In the genomic region with DNA sequence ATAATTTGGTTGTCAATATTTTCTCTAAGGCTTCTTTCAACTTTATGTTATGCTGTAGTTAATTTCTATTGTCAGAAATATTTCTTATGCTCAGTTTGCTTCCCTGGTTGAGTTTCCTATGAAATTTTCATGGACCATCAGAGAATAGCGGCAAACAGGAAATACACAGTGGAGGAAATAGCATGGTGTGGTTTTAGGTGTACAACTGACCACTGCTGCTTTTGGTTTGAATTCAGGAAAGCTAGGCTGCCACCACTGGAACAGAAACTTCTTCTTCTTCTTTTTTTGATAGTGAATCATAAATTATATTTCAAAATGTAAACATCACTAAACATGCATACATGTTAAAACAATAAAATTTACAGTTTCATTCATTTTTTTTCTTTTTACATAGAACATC, we compare ENCODE assay signal across 20 cellular contexts.
A peak's percentile ranks its signal among the peaks of the same experiment; 100 is the strongest.
DNase-seq lines count a peak whose midpoint lies in the region; ATAC-seq, FAIRE-seq and TF ChIP-seq lines count a peak whose summit lies in the region.
"Had no signal": no experiment of that assay in that cellular context is flagged by ENCODE, and none has a peak within 500 bp of the region (broad histone marks: within the 10 kb centered on the region; RNA-seq: fewer than 3 reads in every experiment).

No MANE protein-coding gene starts in this region.

- H3K27ac ChIP-seq in K562 (ENCODE audit: extremely low read depth, low read depth, low read length) (no peak overlapping the region), osteoblast (ENCODE audit: low read depth, low read length) (no peak overlapping the region), gastrocnemius medialis (no peak overlapping the region)
- H3K27ac ChIP-seq: PC-9, right atrium auricular region had no signal

- H3K27ac Mint-ChIP-seq in activated CD8-positive, alpha-beta memory T cell treated with anti-CD3 and anti-CD28 coated beads, Interleukin-2, amount 10 ng/mL, durations not matched to agents 7 days and 5 days: peak overlapping the region; percentile 23
- H3K27ac Mint-ChIP-seq: activated CD4-positive, alpha-beta T cell treated with anti-CD3 and anti-CD28 coated beads for 36 hours; activated naive CD4-positive, alpha-beta T cell treated with anti-CD3 and anti-CD28 coated beads, Interleukin-2, amount 50 U/mL, for 72 hours had no signal

- intact Hi-C loops in K562 (cut with micrococcal nuclease): no loop called here
- intact Hi-C loops in gastrocnemius medialis (cut with DNase I; ENCODE audit: low total_unique reads): loop anchor here (5.0 to 10.0 kb wide), 2 partner anchors 57 to 405 kb away; no protein-coding TSS in a partner anchor

- H3K36me3 Mint-ChIP-seq in activated CD8-positive, alpha-beta memory T cell treated with anti-CD3 and anti-CD28 coated beads, Interleukin-2, amount 10 ng/mL, durations not matched to agents 7 days and 5 days: peaks cover 6% of the 10 kb centered on the region

- H3K27me3 ChIP-seq in K562 (ENCODE audit: control insufficient read depth in 2 of 2, insufficient read depth in 2 of 2, low read length in 2 of 2) (no peaks in the 10 kb centered on the region), osteoblast (ENCODE audit: insufficient read depth, low read length) (no peaks in the 10 kb centered on the region), gastrocnemius medialis (no peaks in the 10 kb centered on the region)
- H3K27me3 ChIP-seq: right atrium auricular region had no signal

- H3K9me1 ChIP-seq in K562 (ENCODE audit: control insufficient read depth, insufficient read depth, low read length): no peaks in the 10 kb centered on the region

- FAIRE-seq in K562 (lab: Jason Lieb, UNC): no peak
- FAIRE-seq: GM18507 had no signal

- no peak overlapping the region for H3K9ac ChIP-seq in K562 (ENCODE audit: insufficient read depth in 1 of 2, low read depth in 2 of 2, low read length in 2 of 2)

- H3K4me3 ChIP-seq in K562: no peak overlapping the region
- H3K4me3 ChIP-seq in osteoblast (ENCODE audit: insufficient read depth, low read length): no peak overlapping the region
- no peak overlapping the region for H3K4me3 ChIP-seq in gastrocnemius medialis
- H3K4me3 ChIP-seq: HAP-1, PC-9, right atrium auricular region had no signal

- TF ChIP-seq CTCF in K562 (IDR thresholded peaks at IDR 0.05 in 2 of 3, conservative IDR thresholded peaks at IDR 0.05 in 1 of 3; ENCODE audit: insufficient read depth in 2 of 3, low read depth in 1 of 3, low read length in 3 of 3): no peak
- TF ChIP-seq CTCF in osteoblast (IDR thresholded peaks at IDR 0.05; ENCODE audit: extremely low read depth, low read depth, low read length): no peak
- no peak for TF ChIP-seq CTCF in gastrocnemius medialis (IDR thresholded peaks at IDR 0.05 in 4 of 5, conservative IDR thresholded peaks at IDR 0.05 in 1 of 5)

- H3K36me3 ChIP-seq in K562 (ENCODE audit: control insufficient read depth, insufficient read depth, low read length) (no peaks in the 10 kb centered on the region), osteoblast (ENCODE audit: insufficient read depth, low read length) (no peaks in the 10 kb centered on the region), gastrocnemius medialis (no peaks in the 10 kb centered on the region)
- H3K36me3 ChIP-seq: HAP-1, right atrium auricular region had no signal

- H3K27me3 Mint-ChIP-seq in activated CD8-positive, alpha-beta memory T cell treated with anti-CD3 and anti-CD28 coated beads, Interleukin-2, amount 10 ng/mL, durations not matched to agents 7 days and 5 days: no peaks in the 10 kb centered on the region
- H3K27me3 Mint-ChIP-seq: activated CD4-positive, alpha-beta T cell treated with anti-CD3 and anti-CD28 coated beads for 36 hours had no signal

- H3K4me2 ChIP-seq in K562 (ENCODE audit: insufficient read depth, low read length): no peak overlapping the region
- no peak overlapping the region for H3K4me2 ChIP-seq in osteoblast (ENCODE audit: insufficient read depth, low read length)
- H3K4me2 ChIP-seq: PC-9 had no signal

- in situ Hi-C loops in K562 (cut with MboI): no loop called here
- in situ Hi-C loops in gastrocnemius medialis (cut with MboI; ENCODE audit: low sequenced_read_pairs in 4 of 4): no loop called here

- peak; percentile 33 for ATAC-seq in activated CD8-positive, alpha-beta memory T cell treated with anti-CD3 and anti-CD28 coated beads, Interleukin-2, amount 10 ng/mL, durations not matched to agents 7 days and 5 days
- ATAC-seq in K562: no peak
- no peak for ATAC-seq in gastrocnemius medialis
- ATAC-seq: activated CD4-positive, alpha-beta T cell treated with anti-CD3 and anti-CD28 coated beads for 36 hours; activated naive CD4-positive, alpha-beta T cell treated with anti-CD3 and anti-CD28 coated beads, Interleukin-2, amount 50 U/mL, for 72 hours had no signal

- H3K4me3 Mint-ChIP-seq in activated CD8-positive, alpha-beta memory T cell treated with anti-CD3 and anti-CD28 coated beads, Interleukin-2, amount 10 ng/mL, durations not matched to agents 7 days and 5 days: no peak overlapping the region
- H3K4me3 Mint-ChIP-seq: activated CD4-positive, alpha-beta T cell treated with anti-CD3 and anti-CD28 coated beads for 36 hours had no signal

- H4K20me1 ChIP-seq in K562 (replicated peaks; ENCODE audit: control insufficient read depth, insufficient read depth, low read length): no peaks in the 10 kb centered on the region
- H4K20me1 ChIP-seq in osteoblast (ENCODE audit: insufficient read depth, low read length): no peaks in the 10 kb centered on the region

- H3K4me1 ChIP-seq in K562 (replicated peaks in 1 of 2; ENCODE audit: control insufficient read depth in 2 of 2, insufficient read depth in 2 of 2, low read length in 2 of 2) (no peaks in the 10 kb centered on the region), osteoblast (ENCODE audit: insufficient read depth, low read length) (peaks cover 61% of the 10 kb centered on the region), gastrocnemius medialis (peaks cover 12 to 29% of the 10 kb centered on the region in 2 donors)
- H3K4me1 ChIP-seq: HAP-1 had no signal

- CTCF ChIA-PET in activated CD8-positive, alpha-beta memory T cell treated with anti-CD3 and anti-CD28 coated beads, Interleukin-2, amount 10 ng/mL, durations not matched to agents 7 days and 5 days (lab: Charles Lee): interaction anchor here (1.4 to 1.9 kb wide), 3 partner anchors 30 to 403 kb away, joined by 3 to 5 read pairs (median 4); no protein-coding TSS in a partner anchor
- CTCF ChIA-PET in K562 (lab: Yijun Ruan, JAX; ENCODE audit: low intra/inter-chr PET ratio): no interaction called here

- TF ChIP-seq EP300 in K562 (IDR thresholded peaks at IDR 0.05; ENCODE audit: low read length): no peak

- TF ChIP-seq POLR2A in K562 (conservative IDR thresholded peaks at IDR 0.05) (no peak), gastrocnemius medialis (IDR thresholded peaks at IDR 0.05) (no peak)

- no TSS peak for BruUV-seq in K562 (replicated peaks; lab: Mats Ljungman, UMichigan)

- peaks cover 2% of the 10 kb centered on the region for H3K9me3 Mint-ChIP-seq in activated CD8-positive, alpha-beta memory T cell treated with anti-CD3 and anti-CD28 coated beads, Interleukin-2, amount 10 ng/mL, durations not matched to agents 7 days and 5 days (ENCODE audit: low read depth)
- H3K9me3 Mint-ChIP-seq: activated naive CD4-positive, alpha-beta T cell treated with anti-CD3 and anti-CD28 coated beads, Interleukin-2, amount 50 U/mL, for 72 hours had no signal

- no peak for TF ChIP-seq RAD21 in K562 (CRISPR knock-in tag; conservative IDR thresholded peaks at IDR 0.05 in 1 of 2, IDR thresholded peaks at IDR 0.05 in 1 of 2)

- DNase-seq in activated CD8-positive, alpha-beta memory T cell treated with anti-CD3 and anti-CD28 coated beads, Interleukin-2, amount 10 ng/mL, durations not matched to agents 7 days and 5 days: no peak
- no peak for DNase-seq in activated CD8-positive, alpha-beta memory T cell treated with anti-CD3 and anti-CD28 coated beads for 24 hours
- peak; percentile 37 for DNase-seq in OCI-M1 (lab: John Stamatoyannopoulos, UW)
- no peak for DNase-seq in K562 (ENCODE audit: extremely low read depth in 1 of 4, low spot score in 3 of 4)
- DNase-seq in osteoblast (ENCODE audit: insufficient read length, low spot score, missing footprints): peak; percentile 19
- no peak for DNase-seq in nucleus accumbens (lab: John Stamatoyannopoulos, UW)
- DNase-seq in gastrocnemius medialis: no peak
- no peak for DNase-seq in NCI-H748 treated with DMSO at 0.1 percent for 48 hours (lab: John Stamatoyannopoulos, UW)
- DNase-seq: activated CD4-positive, alpha-beta T cell treated with anti-CD3 and anti-CD28 coated beads for 36 hours; C1 segment of cervical spinal cord; head of caudate nucleus; NCI-H1436; NCI-H2171; NCI-H526 treated with DMSO at 0.1 percent for 48 hours; PC-9; stimulated activated CD4-positive, alpha-beta T cell treated with anti-CD3 and anti-CD28 coated beads, Interleukin-15, amount 100 ng/mL, for 24 hours had no signal

- H3K9me3 ChIP-seq in K562 (replicated peaks; ENCODE audit: control insufficient read depth, insufficient read depth, low read depth, low read length) (0 out of 2 replicates have a peak, but pooled peaks cover 1% of the 10 kb centered on the region), osteoblast (ENCODE audit: low read depth, low read length) (no peaks in the 10 kb centered on the region), gastrocnemius medialis (no peaks in the 10 kb centered on the region)
- H3K9me3 ChIP-seq: HAP-1, right atrium auricular region had no signal

- peaks cover 38% of the 10 kb centered on the region for H3K4me1 Mint-ChIP-seq in activated CD8-positive, alpha-beta memory T cell treated with anti-CD3 and anti-CD28 coated beads, Interleukin-2, amount 10 ng/mL, durations not matched to agents 7 days and 5 days

- H2AFZ ChIP-seq in K562 (ENCODE audit: low read depth, low read length) (no peak overlapping the region), osteoblast (ENCODE audit: low read length) (no peak overlapping the region)
- H2AFZ ChIP-seq: PC-9 had no signal

- POLR2A ChIA-PET in K562 (lab: Yijun Ruan, JAX): no interaction called here

- 0% methylated on average over 1 of the region's 1 CpG for WGBS in K562 (ENCODE audit: insufficient coverage, low coverage, missing lambda C conversion rate)

- H3K79me2 ChIP-seq in K562 (ENCODE audit: control insufficient read depth, insufficient read depth, low read length) (no peaks in the 10 kb centered on the region), osteoblast (ENCODE audit: insufficient read depth, low read length) (no peaks in the 10 kb centered on the region)

TF ChIP-seq in K562, 482 proteins besides CTCF, POLR2A, EP300 and RAD21:
- 0 out of 2 replicates have a peak, but pooled peaks have one; percentile 12 for TF ChIP-seq GABPA (tag; conservative IDR thresholded peaks at IDR 0.05; ENCODE audit: low read depth)
- no peak for TF ChIP-seq TBL1XR1 (IDR thresholded peaks at IDR 0.05; ENCODE audit: low read length in 2 of 2)

Comparison
In these comparisons a context has a peak if more than half of its experiments do, and no peak if none do; other contexts are left out.
1. DNase-seq: peak in OCI-M1 (single experiment) and osteoblast (single experiment); none in activated CD8-positive, alpha-beta memory T cell treated with anti-CD3 and anti-CD28 coated beads, Interleukin-2, amount 10 ng/mL, durations not matched to agents 7 days and 5 days (single experiment), activated CD8-positive, alpha-beta memory T cell treated with anti-CD3 and anti-CD28 coated beads for 24 hours (single experiment), K562 (0 of 4), nucleus accumbens (0 of 56), gastrocnemius medialis (0 of 2) and NCI-H748 treated with DMSO at 0.1 percent for 48 hours (single experiment).